In genomic region chr21:36028127-36029069, GRCh38 we compare ENCODE assay signal across 1 cellular context.
TF ChIP-seq lines count a peak whose summit lies in the region.

No MANE protein-coding gene starts in this region.

TF ChIP-seq in SK-N-SH, 30 proteins besides CTCF, POLR2A, EP300 and RAD21 (continued from another document):
- no peak for TF ChIP-seq REST (IDR thresholded peaks at IDR 0.05; ENCODE audit: low read depth, low read length)
- no peak for TF ChIP-seq JUND (IDR thresholded peaks at IDR 0.05)
- TF ChIP-seq CHD2 (IDR thresholded peaks at IDR 0.05; ENCODE audit: low read length, partially characterized antibody), result peak; percentile 29
- 0 out of 2 replicates have a peak, but pooled peaks have one; percentile 44 for TF ChIP-seq RCOR1 (IDR thresholded peaks at IDR 0.05; ENCODE audit: low read length)
- TF ChIP-seq YY1 (IDR thresholded peaks at IDR 0.05; ENCODE audit: low read depth), result no peak
- TF ChIP-seq TEAD4 (IDR thresholded peaks at IDR 0.05; ENCODE audit: borderline replicate concordance, insufficient read depth), result no peak
- no peak for TF ChIP-seq FOSL2 (IDR thresholded peaks at IDR 0.05; ENCODE audit: borderline replicate concordance, low read depth)
- TF ChIP-seq ELF1 (IDR thresholded peaks at IDR 0.05), result no peak
